Comparison of ENCODE assay signal across 1 cellular context in genomic region chr16:23437542-23437941, GRCh38.
TF ChIP-seq lines count a peak whose summit lies in the region.

No MANE protein-coding gene starts in this region.

TF ChIP-seq in K562, 482 proteins besides CTCF, POLR2A, EP300 and RAD21:
- TF ChIP-seq MAFG (tag; conservative IDR thresholded peaks at IDR 0.05) (peak; percentile 52; the same call in 1 of the 2 replicates), NFE2 (IDR thresholded peaks at IDR 0.05; ENCODE audit: low read depth) (peak; percentile 39; the same call in 1 of the 2 replicates), ZNF316 (IDR thresholded peaks at IDR 0.05) (peak; percentile 78), MAFF (IDR thresholded peaks at IDR 0.05; ENCODE audit: low read length) (0 out of 2 replicates have a peak, but pooled peaks have one; percentile 20), C11orf30 (IDR thresholded peaks at IDR 0.05; ENCODE audit: low read depth) (peak; percentile 72)
